ENCODE assay signal across 8 cellular contexts in the genomic region with DNA sequence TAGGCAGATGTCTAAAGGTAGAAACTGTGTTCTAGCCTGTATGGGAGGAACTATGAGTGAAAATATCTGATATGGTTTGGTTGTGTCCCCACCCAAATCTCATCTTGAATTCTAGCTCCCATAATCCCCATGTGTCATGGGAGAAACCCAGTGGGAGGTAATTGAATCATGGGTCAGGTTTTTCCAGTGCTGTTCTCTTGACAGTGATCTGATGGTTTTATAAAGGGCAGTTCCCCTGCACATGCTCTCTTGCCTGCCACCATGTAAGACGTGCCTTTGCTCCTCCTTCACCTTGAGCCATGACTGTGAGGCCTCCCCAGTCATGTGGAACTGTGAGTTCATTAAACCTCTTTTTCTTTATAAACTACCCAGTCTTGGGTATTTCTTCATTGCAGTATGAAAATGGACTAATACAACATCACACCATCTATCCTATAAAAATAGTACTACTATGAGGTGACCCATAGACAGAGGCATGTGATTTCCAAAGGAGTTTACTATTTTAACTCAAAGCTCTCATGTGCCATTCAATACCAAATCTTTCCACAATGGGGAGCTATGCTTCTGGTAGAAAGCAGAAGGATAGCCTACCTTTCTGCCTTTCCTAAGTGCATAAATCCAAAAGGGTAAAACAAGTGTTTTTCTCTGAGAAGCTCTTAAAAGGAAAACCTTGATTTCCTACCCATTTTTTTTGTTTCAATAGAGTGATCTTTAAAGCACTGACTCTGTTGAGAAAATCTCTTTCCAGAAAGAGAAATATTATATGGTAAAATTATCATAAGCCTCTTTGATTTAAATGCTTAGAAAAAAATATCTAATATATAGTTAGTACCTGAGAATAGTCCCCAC. TPM values are rescaled to one million over a fixed set of nuclear protein-coding genes. Genes with fewer than 3 reads are reported as not detected.
DNase-seq lines count a peak whose midpoint lies in the region; ATAC-seq, FAIRE-seq and TF ChIP-seq lines count a peak whose summit lies in the region.

No MANE protein-coding gene starts in this region.

- H3K79me1 ChIP-seq in mesendoderm (ENCODE audit: low read length), result peaks cover 3% of the 10 kb centered on the region

- intact Hi-C loops in K562 (cut with micrococcal nuclease), result loop anchor here (10.0 kb wide), 1 partner anchor 423 kb away; no protein-coding TSS in a partner anchor

- WGBS in K562 (ENCODE audit: insufficient coverage, low coverage, missing lambda C conversion rate), result 62% methylated on average over 1 of the region's 1 CpG
- WGBS in mesendoderm (ENCODE audit: extremely low coverage, insufficient coverage, low lambda C conversion rate), result no CpG with 5 or more reads among the region's 1 CpG

- H3K4me3 Mint-ChIP-seq in glutamatergic neuron (ENCODE audit: unreplicated experiment), result no peak overlapping the region

- H3K4ac ChIP-seq in mesendoderm (ENCODE audit: low read depth, low read length), result no peak overlapping the region

- no peak overlapping the region for H4K5ac ChIP-seq in mesendoderm (ENCODE audit: low read length)

- TF ChIP-seq EP300 in K562 (IDR thresholded peaks at IDR 0.05; ENCODE audit: low read length), result no peak

- no peak overlapping the region for H2AFZ ChIP-seq in K562 (ENCODE audit: low read depth, low read length)

- H2BK5ac ChIP-seq in mesendoderm (ENCODE audit: low read length), result no peak overlapping the region

- no peak for TF ChIP-seq POLR2A in K562 (conservative IDR thresholded peaks at IDR 0.05)

- no peaks in the 10 kb centered on the region for H4K20me1 ChIP-seq in K562 (replicated peaks; ENCODE audit: control insufficient read depth, insufficient read depth, low read length)

- POLR2A ChIA-PET in K562 (lab: Yijun Ruan, JAX), result interaction anchor here (0.6 to 1.4 kb wide), 6 partner anchors 26 to 297 kb away, joined by 3 to 6 read pairs (median 4); a partner anchor contains a TSS

- H3K9me3 Mint-ChIP-seq in glutamatergic neuron (ENCODE audit: unreplicated experiment), result no peaks in the 10 kb centered on the region

- no peak overlapping the region for H3K27ac ChIP-seq in K562 (ENCODE audit: extremely low read depth, low read depth, low read length)
- H3K27ac ChIP-seq in mesendoderm (ENCODE audit: low read depth, low read length), result no peak overlapping the region
- H3K27ac ChIP-seq in substantia nigra (ENCODE audit: low read depth, low read length, poor library complexity, severe bottlenecking), result no peak overlapping the region

- H3K18ac ChIP-seq in mesendoderm (ENCODE audit: low read length), result no peak overlapping the region

- no peaks in the 10 kb centered on the region for H3K9me3 ChIP-seq in K562 (replicated peaks; ENCODE audit: control insufficient read depth, insufficient read depth, low read depth, low read length)

- H3K27me3 ChIP-seq in K562 (ENCODE audit: control insufficient read depth in 2 of 2, insufficient read depth in 2 of 2, low read length in 2 of 2), result no peaks in the 10 kb centered on the region
- no peaks in the 10 kb centered on the region for H3K27me3 ChIP-seq in mesendoderm (ENCODE audit: insufficient read depth, low read length, poor library complexity)

- H3K23ac ChIP-seq in mesendoderm (ENCODE audit: low read length), result no peak overlapping the region

- H3K36me3 Mint-ChIP-seq in glutamatergic neuron (ENCODE audit: unreplicated experiment), result no peaks in the 10 kb centered on the region

- H3K79me2 ChIP-seq in K562 (ENCODE audit: control insufficient read depth, insufficient read depth, low read length) (no peaks in the 10 kb centered on the region), mesendoderm (ENCODE audit: control insufficient read depth, insufficient read depth, low read length) (no peaks in the 10 kb centered on the region)

- H2BK120ac ChIP-seq in mesendoderm (ENCODE audit: low read depth, low read length), result no peak overlapping the region

- H3K9ac ChIP-seq in K562 (ENCODE audit: insufficient read depth in 1 of 2, low read depth in 2 of 2, low read length in 2 of 2) (no peak overlapping the region), mesendoderm (ENCODE audit: low read length) (no peak overlapping the region)

- no peak for FAIRE-seq in K562 (lab: Jason Lieb, UNC)

- no peak overlapping the region for H2AK5ac ChIP-seq in mesendoderm (ENCODE audit: low read length)

- H3K4me1 Mint-ChIP-seq in glutamatergic neuron (ENCODE audit: low read depth, unreplicated experiment), result no peaks in the 10 kb centered on the region

- TF ChIP-seq CTCF in K562 (IDR thresholded peaks at IDR 0.05 in 2 of 3, conservative IDR thresholded peaks at IDR 0.05 in 1 of 3; ENCODE audit: insufficient read depth in 2 of 3, low read depth in 1 of 3, low read length in 3 of 3), result peak; percentile 28 to 46 (median 44); a peak in 5 of 6 replicates
- TF ChIP-seq CTCF in glutamatergic neuron (IDR thresholded peaks at IDR 0.05; ENCODE audit: partially characterized antibody, unreplicated experiment), result no peak

- CTCF ChIA-PET in K562 (lab: Yijun Ruan, JAX; ENCODE audit: low intra/inter-chr PET ratio), result no interaction called here

- H4K8ac ChIP-seq in mesendoderm (ENCODE audit: low read depth, low read length), result no peak overlapping the region

- H3K9me1 ChIP-seq in K562 (ENCODE audit: control insufficient read depth, insufficient read depth, low read length), result no peaks in the 10 kb centered on the region

- in situ Hi-C loops in K562 (cut with MboI), result no loop called here

- DNase-seq in NCI-H2196 (lab: John Stamatoyannopoulos, UW; ENCODE audit: unreplicated experiment), result peak; percentile 0
- DNase-seq in NCI-H2196 treated with DMSO at 0.1 percent for 48 hours (lab: John Stamatoyannopoulos, UW; ENCODE audit: unreplicated experiment), result no peak
- peak; percentile 49 for DNase-seq in LHCN-M2 (ENCODE audit: low read depth)
- DNase-seq in K562 (ENCODE audit: extremely low read depth in 1 of 4, low spot score in 3 of 4), result peak in 3 of 4 experiments; percentile 17 to 40 (median 22)
- DNase-seq in mesendoderm, result peak; percentile 59
- DNase-seq in glutamatergic neuron, result no peak
- no peak for DNase-seq in substantia nigra (lab: John Stamatoyannopoulos, UW)

- H3K56ac ChIP-seq in mesendoderm (ENCODE audit: low read length), result no peak overlapping the region

- TF ChIP-seq RAD21 in K562 (CRISPR knock-in tag; conservative IDR thresholded peaks at IDR 0.05 in 1 of 2, IDR thresholded peaks at IDR 0.05 in 1 of 2), result peak in 1 of 2 experiments; percentile 51; a peak in 2 of 4 replicates

- H3K36me3 ChIP-seq in K562 (ENCODE audit: control insufficient read depth, insufficient read depth, low read length) (peaks cover 94% of the 10 kb centered on the region), mesendoderm (ENCODE audit: control insufficient read depth, insufficient read depth, low read length) (peaks cover 17% of the 10 kb centered on the region)

- H3K27me3 Mint-ChIP-seq in glutamatergic neuron (ENCODE audit: unreplicated experiment), result no peaks in the 10 kb centered on the region

- no peak overlapping the region for H3K27ac Mint-ChIP-seq in glutamatergic neuron (ENCODE audit: unreplicated experiment)

- no peak overlapping the region for H2BK15ac ChIP-seq in mesendoderm (replicated peaks; ENCODE audit: low read depth)

- H3K4me3 ChIP-seq in K562, result no peak overlapping the region
- no peak overlapping the region for H3K4me3 ChIP-seq in mesendoderm (ENCODE audit: low read length)

- H3K4me2 ChIP-seq in K562 (ENCODE audit: insufficient read depth, low read length) (no peak overlapping the region), mesendoderm (ENCODE audit: low read length) (no peak overlapping the region)

- H3K4me1 ChIP-seq in K562 (replicated peaks in 1 of 2; ENCODE audit: control insufficient read depth in 2 of 2, insufficient read depth in 2 of 2, low read length in 2 of 2) (no peaks in the 10 kb centered on the region), mesendoderm (ENCODE audit: control insufficient read depth, low read depth, low read length) (no peaks in the 10 kb centered on the region)

- ATAC-seq in K562 (peak; percentile 84), GM21360 (IDR thresholded peaks at IDR 0.05; ENCODE audit: unreplicated experiment) (no peak)

- BruUV-seq in K562 (replicated peaks; lab: Mats Ljungman, UMichigan), result no TSS peak

RNA-seq across cellular contexts. Expression of a gene that starts 38.8 kb away (rescaled TPM):
- 179 and 189 TPM in 2 replicates for total RNA-seq in LHCN-M2 (2014; rRNA removed)
- 174 TPM for polyA plus RNA-seq in LHCN-M2 (2012)
- 324 and 746 TPM in 2 replicates for total RNA-seq in K562 (2011; cell fraction: chromatin; rRNA removed; ENCODE audit: low replicate concordance)
- 168 and 207 TPM in 2 replicates for total RNA-seq in K562 (2011; cell fraction: nucleolus; rRNA removed)
- total RNA-seq in K562 (2011; cell fraction: nucleoplasm; rRNA removed), result 327 and 417 TPM in 2 replicates
- total RNA-seq in K562 (2014; rRNA removed), result 78.9 and 96.2 TPM in 2 replicates
- total RNA-seq in K562 (2014; rRNA removed; fragmentation: Illumina TruSeq; extraction: Trizol), result 177 and 187 TPM in 2 replicates
- total RNA-seq in K562 (2015; rRNA removed; fragmentation: Illumina TruSeq; extraction: Trizol), result 176 and 190 TPM in 2 replicates
- 173 and 174 TPM in 2 replicates for total RNA-seq in K562 (2021)
- polyA plus RNA-seq in K562 (2011; rRNA removed), result 224 and 255 TPM in 2 replicates
- 176 and 205 TPM in 2 replicates for polyA plus RNA-seq in K562 (2011; cell fraction: cytosol; rRNA removed)
- polyA plus RNA-seq in K562 (2011; cell fraction: nucleus; rRNA removed), result 129 and 192 TPM in 2 replicates
- 136 and 141 TPM in 2 replicates for polyA plus RNA-seq in K562 (2012)
- 186 and 241 TPM in 2 replicates for polyA plus RNA-seq in K562 (2014; fragmentation: Illumina TruSeq; extraction: Trizol)
- polyA plus RNA-seq in K562 (2014; fragmentation: Nextera tagmentation; extraction: Ambion mirVana), result 100 to 1,000 TPM; 106 to 142 TPM
- 117 and 131 TPM in 2 replicates for polyA plus RNA-seq in K562 (2014; rRNA removed)
- polyA minus RNA-seq in K562 (2011; rRNA and poly(A)+ RNA removed), result 343 and 404 TPM in 2 replicates
- 116 and 145 TPM in 2 replicates for polyA minus RNA-seq in K562 (2011; cell fraction: cytosol; rRNA and poly(A)+ RNA removed)
- 131 and 236 TPM in 2 replicates for polyA minus RNA-seq in K562 (2011; cell fraction: nucleus; rRNA and poly(A)+ RNA removed)
- 117 TPM for polyA plus RNA-seq in mesendoderm (2013, experiment 1 of 2)
- polyA plus RNA-seq in mesendoderm (2013, experiment 2 of 2), result 117 TPM
- total RNA-seq in glutamatergic neuron (ENCODE audit: unreplicated experiment), result 201 TPM

RNA-seq across cellular contexts. Expression of a gene that starts 48.4 kb away (rescaled TPM):
- total RNA-seq in LHCN-M2 (2014; rRNA removed) (1.8 and 2.3 TPM in 2 replicates), K562 (2014; rRNA removed) (3.4 and 4.7 TPM in 2 replicates), K562 (2014; rRNA removed; fragmentation: Illumina TruSeq; extraction: Trizol) (5.8 and 6.6 TPM in 2 replicates), K562 (2015; rRNA removed; fragmentation: Illumina TruSeq; extraction: Trizol) (5.8 and 7.0 TPM in 2 replicates), K562 (2021) (4.5 and 5.4 TPM in 2 replicates), glutamatergic neuron (ENCODE audit: unreplicated experiment) (8.7 TPM)
- polyA plus RNA-seq in LHCN-M2 (2012), result 0.32 TPM
- 6.4 and 16.1 TPM in 2 replicates for total RNA-seq in K562 (2011; cell fraction: chromatin; rRNA removed; ENCODE audit: low replicate concordance)
- total RNA-seq in K562 (2011; cell fraction: nucleolus; rRNA removed), result 6.0 and 6.2 TPM in 2 replicates
- total RNA-seq in K562 (2011; cell fraction: nucleoplasm; rRNA removed), result 3.9 and 6.7 TPM in 2 replicates
- polyA plus RNA-seq in K562 (2011; rRNA removed) (6.0 and 6.9 TPM in 2 replicates), K562 (2014; fragmentation: Illumina TruSeq; extraction: Trizol) (3.7 and 3.8 TPM in 2 replicates), K562 (2014; fragmentation: Nextera tagmentation; extraction: Ambion mirVana) (1 to 10 TPM; 4.8 to 5.6 TPM), K562 (2014; rRNA removed) (3.4 and 5.4 TPM in 2 replicates)
- polyA plus RNA-seq in K562 (2011; cell fraction: cytosol; rRNA removed), result 1.1 and 1.6 TPM in 2 replicates
- 6.2 and 6.5 TPM in 2 replicates for polyA plus RNA-seq in K562 (2011; cell fraction: nucleus; rRNA removed)
- 2.8 and 4.0 TPM in 2 replicates for polyA plus RNA-seq in K562 (2012)
- 9.3 and 10.3 TPM in 2 replicates for polyA minus RNA-seq in K562 (2011; rRNA and poly(A)+ RNA removed)
- polyA minus RNA-seq in K562 (2011; cell fraction: cytosol; rRNA and poly(A)+ RNA removed), result 2.6 and 5.6 TPM in 2 replicates
- polyA minus RNA-seq in K562 (2011; cell fraction: nucleus; rRNA and poly(A)+ RNA removed), result 4.8 and 9.4 TPM in 2 replicates
- polyA plus RNA-seq in mesendoderm (2013, experiment 1 of 2), result 8.1 TPM
- polyA plus RNA-seq in mesendoderm (2013, experiment 2 of 2), result 7.2 TPM

RNA-seq across cellular contexts. Expression of a gene that starts 53.5 kb away (rescaled TPM):
- total RNA-seq in LHCN-M2 (2014; rRNA removed), result 23.8 and 31.3 TPM in 2 replicates
- polyA plus RNA-seq in LHCN-M2 (2012), result 6.6 TPM
- not detected in 2 replicates for total RNA-seq in K562 (2011; cell fraction: chromatin; rRNA removed; ENCODE audit: low replicate concordance)
- not detected in 2 replicates for total RNA-seq in K562 (2011; cell fraction: nucleolus; rRNA removed)
- not detected in 2 replicates for total RNA-seq in K562 (2011; cell fraction: nucleoplasm; rRNA removed)
- not detected in 2 replicates for total RNA-seq in K562 (2014; rRNA removed)
- 0.04 TPM in 1 of 2 replicates, not detected in the other for total RNA-seq in K562 (2014; rRNA removed; fragmentation: Illumina TruSeq; extraction: Trizol)
- not detected in 2 replicates for total RNA-seq in K562 (2015; rRNA removed; fragmentation: Illumina TruSeq; extraction: Trizol)
- 0.18 and 0.20 TPM in 2 replicates for total RNA-seq in K562 (2021)
- 0.03 and 0.04 TPM in 2 replicates for polyA plus RNA-seq in K562 (2011; rRNA removed)
- polyA plus RNA-seq in K562 (2011; cell fraction: cytosol; rRNA removed), result 0.09 TPM in 1 of 2 replicates, not detected in the other
- not detected in 2 replicates for polyA plus RNA-seq in K562 (2011; cell fraction: nucleus; rRNA removed)
- not detected in 2 replicates for polyA plus RNA-seq in K562 (2012)
- polyA plus RNA-seq in K562 (2014; fragmentation: Illumina TruSeq; extraction: Trizol), result not detected in 2 replicates
- polyA plus RNA-seq in K562 (2014; fragmentation: Nextera tagmentation; extraction: Ambion mirVana), result under 1 TPM in 1 of 2 experiments, not detected in 1; 0.01 TPM
- polyA plus RNA-seq in K562 (2014; rRNA removed), result not detected in 2 replicates
- polyA minus RNA-seq in K562 (2011; rRNA and poly(A)+ RNA removed), result 0.06 TPM in 1 of 2 replicates, not detected in the other
- not detected in 2 replicates for polyA minus RNA-seq in K562 (2011; cell fraction: cytosol; rRNA and poly(A)+ RNA removed)
- 0.13 TPM in 1 of 2 replicates, not detected in the other for polyA minus RNA-seq in K562 (2011; cell fraction: nucleus; rRNA and poly(A)+ RNA removed)
- polyA plus RNA-seq in mesendoderm (2013, experiment 1 of 2), result 0.97 TPM
- polyA plus RNA-seq in mesendoderm (2013, experiment 2 of 2), result 0.88 TPM
- total RNA-seq in glutamatergic neuron (ENCODE audit: unreplicated experiment), result 31.9 TPM

Comparison
In these comparisons a context has a peak if more than half of its experiments do, and no peak if none do; other contexts are left out.
1. DNase-seq: peak in NCI-H2196 (single experiment), LHCN-M2 (single experiment), K562 (3 of 4) and mesendoderm (single experiment); none in NCI-H2196 treated with DMSO at 0.1 percent for 48 hours (single experiment), glutamatergic neuron (single experiment) and substantia nigra (0 of 49).
2. RNA of a gene that starts 53.5 kb away (total RNA-seq): 31.9 TPM in glutamatergic neuron (single experiment) and 23.8 to 31.3 TPM in LHCN-M2; 0.04 to 0.20 TPM in K562; every median in the first group is over 10 times any median in the second.